13 cellular contexts compared by ENCODE assay signal in the genomic region with DNA sequence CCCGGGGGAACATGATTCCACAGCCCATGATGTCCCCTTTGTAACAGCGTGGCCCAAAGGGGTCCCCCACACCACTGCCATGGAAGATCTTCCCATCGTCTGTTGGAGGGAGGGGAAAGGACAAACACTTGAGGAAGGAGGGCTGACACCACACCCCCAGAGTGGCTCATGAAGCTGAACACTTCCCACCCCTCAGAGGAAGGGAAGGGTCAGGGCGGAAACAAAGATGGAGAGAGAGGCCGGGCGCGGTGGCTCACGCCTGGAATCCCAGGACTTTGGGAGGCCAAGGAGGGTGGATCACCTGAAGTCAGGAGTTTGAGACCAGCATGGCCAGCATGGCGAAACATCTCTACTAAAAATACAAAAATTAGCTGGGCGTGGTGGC. TPM values are rescaled to one million over a fixed set of nuclear protein-coding genes. Genes with fewer than 3 reads are reported as not detected.
DNase-seq lines count a peak whose midpoint lies in the region; ATAC-seq and TF ChIP-seq lines count a peak whose summit lies in the region.
"Had no signal": no experiment of that assay in that cellular context is flagged by ENCODE, and none has a peak within 500 bp of the region (broad histone marks: within the 10 kb centered on the region; RNA-seq: fewer than 3 reads in every experiment).

No MANE protein-coding gene starts in this region.

- TF ChIP-seq POLR2A in uterus (IDR thresholded peaks at IDR 0.05) = no peak

- H2BK5ac ChIP-seq in trophoblast cell (ENCODE audit: low read depth, low read length, poor library complexity) = no peak overlapping the region

- H3K79me2 ChIP-seq in trophoblast cell (ENCODE audit: control insufficient read depth, insufficient read depth, low read length, poor library complexity) = no peaks in the 10 kb centered on the region

- no peaks in the 10 kb centered on the region for H3K9me3 Mint-ChIP-seq in endothelial cell (ENCODE audit: unreplicated experiment)
- H3K9me3 Mint-ChIP-seq: activated naive CD4-positive, alpha-beta T cell treated with anti-CD3 and anti-CD28 coated beads, Interleukin-2, amount 10 ng/mL, durations not matched to agents 7 days and 5 days had no signal

- peaks cover 0 to 95% (median 32%) of the 10 kb centered on the region in 9 donors for H3K36me3 ChIP-seq in heart right ventricle
- peaks cover 14 to 20% of the 10 kb centered on the region in 2 experiments for H3K36me3 ChIP-seq in trophoblast cell (ENCODE audit: control insufficient read depth in 1 of 2, insufficient read depth in 2 of 2, low read length in 2 of 2)
- no peaks in the 10 kb centered on the region for H3K36me3 ChIP-seq in uterus

- H3K27ac ChIP-seq in heart right ventricle = peak overlapping the region in 9 of 10 donors; percentile 17 to 88 (median 78)
- H3K27ac ChIP-seq in trophoblast cell (ENCODE audit: low read depth, low read length) = no peak overlapping the region
- peak overlapping the region; percentile 82 to 86 for H3K27ac ChIP-seq in uterus

- H3K4me1 ChIP-seq in heart right ventricle (peaks cover 62 to 100% (median 87%) of the 10 kb centered on the region in 9 donors), trophoblast cell (ENCODE audit: control insufficient read depth in 1 of 2, insufficient read depth in 2 of 2, low read length in 2 of 2) (no peaks in the 10 kb centered on the region), uterus (peaks cover 0 to 18% of the 10 kb centered on the region in 2 donors)

- DNase-seq in heart right ventricle = no peak
- DNase-seq in left ventricle myocardium superior = no peak
- DNase-seq in endothelial cell (ENCODE audit: low spot score) = no peak
- peak; percentile 83 to 85 for DNase-seq in trophoblast cell
- peak in 1 of 2 donors; percentile 33 for DNase-seq in uterus
- no peak for DNase-seq in HT-29 (ENCODE audit: low spot score)
- DNase-seq in OCI-M2 (lab: John Stamatoyannopoulos, UW; ENCODE audit: unreplicated experiment) = no peak
- DNase-seq: DMS 273 treated with DMSO at 0.1 percent for 48 hours had no signal

- no peak overlapping the region for H2AFZ ChIP-seq in trophoblast cell (ENCODE audit: insufficient read depth, low read length, poor library complexity)

- no peak overlapping the region for H4K91ac ChIP-seq in trophoblast cell (ENCODE audit: low read depth, low read length)

- whole genome bisulfite sequencing in heart right ventricle, 2 donors = 71 to 72% methylated on average over 10 of the region's 10 CpGs
- no CpG with 5 or more reads among the region's 10 CpGs for WGBS in trophoblast cell (ENCODE audit: extremely low coverage, insufficient coverage, insufficient read length)

- no peak overlapping the region for H3K14ac ChIP-seq in trophoblast cell (ENCODE audit: low read length)

- no peak overlapping the region for H3K9ac ChIP-seq in trophoblast cell (ENCODE audit: low read length)

- no peak overlapping the region for H2BK12ac ChIP-seq in trophoblast cell (ENCODE audit: low read length)

- no peak overlapping the region for H4K12ac ChIP-seq in trophoblast cell (ENCODE audit: low read depth, low read length)

- H3K18ac ChIP-seq in trophoblast cell (ENCODE audit: low read length) = no peak overlapping the region

- H2BK120ac ChIP-seq in trophoblast cell (ENCODE audit: insufficient read depth, low read length, poor library complexity) = no peak overlapping the region

- H3K27me3 ChIP-seq in heart right ventricle (no peaks in the 10 kb centered on the region), trophoblast cell (ENCODE audit: insufficient read depth, low read length) (no peaks in the 10 kb centered on the region), uterus (no peaks in the 10 kb centered on the region)

- no peak overlapping the region for H4K8ac ChIP-seq in trophoblast cell (ENCODE audit: low read depth, low read length)

- no peak overlapping the region for H3K4me3 ChIP-seq in heart right ventricle
- H3K4me3 ChIP-seq in trophoblast cell (ENCODE audit: low read depth, low read length) = no peak overlapping the region
- no peak overlapping the region for H3K4me3 ChIP-seq in uterus

- no peaks in the 10 kb centered on the region for H3K79me1 ChIP-seq in trophoblast cell (ENCODE audit: low read length)

- intact Hi-C loops in heart right ventricle (cut with DNase I) (loop anchor here (1.0 to 10.0 kb wide), 6 partner anchors 32 to 131 kb away; a partner anchor contains a TSS), left ventricle myocardium superior (cut with micrococcal nuclease) (loop anchor here (10.0 kb wide), 1 partner anchor 128 kb away; no protein-coding TSS in a partner anchor), uterus (cut with DNase I; ENCODE audit: low total_unique reads) (loop anchor here (2.0 to 10.0 kb wide), 2 partner anchors 32 to 128 kb away; no protein-coding TSS in a partner anchor)

- ATAC-seq in heart right ventricle (no peak), left ventricle myocardium superior (no peak), GM19324 (IDR thresholded peaks at IDR 0.05; ENCODE audit: low FRiP score, unreplicated experiment) (no peak)

- peaks cover 22% of the 10 kb centered on the region for H3K36me3 Mint-ChIP-seq in endothelial cell (ENCODE audit: low read depth, unreplicated experiment)

- no peak for TF ChIP-seq CTCF in heart right ventricle (IDR thresholded peaks at IDR 0.05)
- no peak for TF ChIP-seq CTCF in endothelial cell (IDR thresholded peaks at IDR 0.05; ENCODE audit: unreplicated experiment)
- TF ChIP-seq CTCF in uterus (IDR thresholded peaks at IDR 0.05) = no peak

- peak overlapping the region; percentile 74 for H3K27ac Mint-ChIP-seq in endothelial cell (ENCODE audit: unreplicated experiment)
- H3K27ac Mint-ChIP-seq: activated naive CD4-positive, alpha-beta T cell treated with anti-CD3 and anti-CD28 coated beads, Interleukin-2, amount 10 ng/mL, durations not matched to agents 7 days and 5 days had no signal

- no peak overlapping the region for H3K4ac ChIP-seq in trophoblast cell (ENCODE audit: low read depth, low read length)

- H3K4me2 ChIP-seq in trophoblast cell (ENCODE audit: low read length) = no peak overlapping the region

- H3K4me3 Mint-ChIP-seq in endothelial cell (ENCODE audit: unreplicated experiment) = no peak overlapping the region
- H3K4me3 Mint-ChIP-seq: activated naive CD4-positive, alpha-beta T cell treated with anti-CD3 and anti-CD28 coated beads, Interleukin-2, amount 10 ng/mL, durations not matched to agents 7 days and 5 days had no signal

- H3K9me3 ChIP-seq in heart right ventricle (no peaks in the 10 kb centered on the region), trophoblast cell (ENCODE audit: insufficient read depth, low read depth, low read length) (peaks cover 4% of the 10 kb centered on the region), uterus (no peaks in the 10 kb centered on the region)

- H3K27me3 Mint-ChIP-seq in endothelial cell (ENCODE audit: unreplicated experiment) = peaks cover 21% of the 10 kb centered on the region
- H3K27me3 Mint-ChIP-seq: activated naive CD4-positive, alpha-beta T cell treated with anti-CD3 and anti-CD28 coated beads, Interleukin-2, amount 10 ng/mL, durations not matched to agents 7 days and 5 days had no signal

- H3K4me1 Mint-ChIP-seq in endothelial cell (ENCODE audit: unreplicated experiment) = peaks cover 39% of the 10 kb centered on the region

- no peak overlapping the region for H2AK5ac ChIP-seq in trophoblast cell (ENCODE audit: low read length)

- no peak overlapping the region for H3K23ac ChIP-seq in trophoblast cell (ENCODE audit: low read length)

RNA-seq across cellular contexts. Expression of a gene that starts 12.6 kb away (rescaled TPM):
- 10 to 100 TPM; 40.9 to 63.0 (median 47.4) TPM for total RNA-seq in heart right ventricle
- polyA plus RNA-seq in heart right ventricle = 10 to 100 TPM; 20.5 to 63.9 TPM
- total RNA-seq in left ventricle myocardium superior = 39.8 TPM
- total RNA-seq in endothelial cell (ENCODE audit: unreplicated experiment) = 10.5 TPM
- polyA plus RNA-seq in trophoblast cell (2013) = 7.1 and 7.5 TPM in 2 replicates
- total RNA-seq in uterus = 10 to 100 TPM; 15.9 to 75.5 (median 28.9) TPM
- total RNA-seq in HT-29 (2014; rRNA removed; shearing (Covaris generic)) = 27.4 and 29.0 TPM in 2 replicates

RNA-seq across cellular contexts. Expression of a gene that starts 16.7 kb away (rescaled TPM):
- total RNA-seq in heart right ventricle (100 to 1,000 TPM in 3 of 10 donors, 10 to 100 TPM in 7; 60.6 to 139 (median 77.1) TPM), left ventricle myocardium superior (120 TPM), endothelial cell (ENCODE audit: unreplicated experiment) (112 TPM), uterus (100 to 1,000 TPM in 2 of 4 donors, 10 to 100 TPM in 2; 64.0 to 394 (median 112) TPM)
- polyA plus RNA-seq in heart right ventricle = 100 to 1,000 TPM in 1 of 2 donors, 10 to 100 TPM in 1; 68.1 to 364 TPM
- polyA plus RNA-seq in trophoblast cell (2013) = 2.8 and 5.7 TPM in 2 replicates
- 57.7 and 71.9 TPM in 2 replicates for total RNA-seq in HT-29 (2014; rRNA removed; shearing (Covaris generic))

RNA-seq across cellular contexts. Expression of a gene that starts 30.9 kb away (rescaled TPM):
- total RNA-seq in heart right ventricle (10 to 100 TPM; 27.0 to 75.6 (median 37.7) TPM), left ventricle myocardium superior (45.5 TPM), endothelial cell (ENCODE audit: unreplicated experiment) (21.1 TPM), uterus (100 to 1,000 TPM in 3 of 4 donors, 10 to 100 TPM in 1; 48.7 to 762 (median 252) TPM)
- 100 to 1,000 TPM in 1 of 2 donors, 10 to 100 TPM in 1; 61.5 to 182 TPM for polyA plus RNA-seq in heart right ventricle
- 0.07 and 0.12 TPM in 2 replicates for polyA plus RNA-seq in trophoblast cell (2013)
- 394 and 417 TPM in 2 replicates for total RNA-seq in HT-29 (2014; rRNA removed; shearing (Covaris generic))

RNA-seq across cellular contexts. Expression of a gene that starts 36.7 kb away (rescaled TPM):
- total RNA-seq in heart right ventricle = not detected
- polyA plus RNA-seq in heart right ventricle = under 1 TPM in 1 of 2 donors, not detected in 1; 0.03 TPM
- total RNA-seq in left ventricle myocardium superior = 0.12 TPM
- total RNA-seq in endothelial cell (ENCODE audit: unreplicated experiment) = not detected
- polyA plus RNA-seq in trophoblast cell (2013) = not detected in 2 replicates
- under 1 TPM in 1 of 4 donors, not detected in 3; 0.82 TPM for total RNA-seq in uterus
- total RNA-seq in HT-29 (2014; rRNA removed; shearing (Covaris generic)) = 0.15 and 0.23 TPM in 2 replicates
- total RNA-seq: lung microvascular endothelial cell, renal cortical epithelial cell had no signal
- polyA plus RNA-seq: AG04450 had no signal

Comparison
In these comparisons a context has a peak if more than half of its experiments do, and no peak if none do; other contexts are left out.
1. DNase-seq: peak in trophoblast cell (2 of 2); none in heart right ventricle (0 of 2), left ventricle myocardium superior (single experiment), endothelial cell (single experiment), HT-29 (single experiment) and OCI-M2 (single experiment).